In genomic region chr17:62477111-62477510, GRCh38 we compare ENCODE assay signal across 8 cellular contexts. TPM values are rescaled to one million over a fixed set of nuclear protein-coding genes. Genes with fewer than 3 reads are reported as not detected.
A peak's percentile ranks its signal among the peaks of the same experiment; 100 is the strongest.
DNase-seq lines count a peak whose midpoint lies in the region; ATAC-seq, FAIRE-seq and TF ChIP-seq lines count a peak whose summit lies in the region.
"Not testable (repeated sequence)": the region's sequence is repeated elsewhere in the genome, so short reads cannot be mapped to it uniquely, and the experiment has no call there.

No MANE protein-coding gene starts in this region.

- dilution Hi-C loops in keratinocyte (cut with MboI; ENCODE audit: extremely low pct_ligation_motif_present, low sequenced_read_pairs) = not testable (repeated sequence)

- not testable (repeated sequence) for H2AFZ ChIP-seq in keratinocyte (ENCODE audit: control insufficient read depth, low read length)

- H4K20me1 ChIP-seq in keratinocyte (ENCODE audit: control insufficient read depth, extremely low read depth, insufficient read depth, low read length) = not testable (repeated sequence)

- H3K4me1 Mint-ChIP-seq in CD14-positive monocyte (peaks cover 24% of the 10 kb centered on the region), T-helper 17 cell (peaks cover 17% of the 10 kb centered on the region), endodermal cell (peaks cover 13% of the 10 kb centered on the region)
- peaks cover 16% of the 10 kb centered on the region for H3K4me1 Mint-ChIP-seq in activated naive CD8-positive, alpha-beta T cell treated with anti-CD3 and anti-CD28 coated beads for 36 hours

- not testable (repeated sequence) for H3K36me3 Mint-ChIP-seq in CD14-positive monocyte; T-helper 17 cell (ENCODE audit: low read depth); activated naive CD8-positive, alpha-beta T cell treated with anti-CD3 and anti-CD28 coated beads for 36 hours
- peaks cover 17% of the 10 kb centered on the region for H3K36me3 Mint-ChIP-seq in endodermal cell (ENCODE audit: low read depth)

- H3K9ac ChIP-seq in HUES64 (ENCODE audit: low read depth, low read length); endodermal cell (ENCODE audit: extremely low read depth, low read length, poor library complexity, severe bottlenecking); keratinocyte (ENCODE audit: control insufficient read depth, extremely low read depth, insufficient read depth, low read length): not testable (repeated sequence)

- peak overlapping the region; percentile 75 for H3K4me2 ChIP-seq in keratinocyte (ENCODE audit: control insufficient read depth, extremely low read depth, insufficient read depth, low read depth, low read length)

- 90% methylated on average over 8 of the region's 8 CpGs for WGBS in HUES64
- 93 to 97% methylated on average over 6 to 8 of the region's 8 CpGs for WGBS in endodermal cell (ENCODE audit: insufficient coverage in 1 of 2, insufficient read length in 1 of 2), 2 experiments

- H3K4me3 Mint-ChIP-seq in CD14-positive monocyte = peak overlapping the region; percentile 76 to 83
- peak overlapping the region; percentile 81 for H3K4me3 Mint-ChIP-seq in T-helper 17 cell
- peak overlapping the region; percentile 75 for H3K4me3 Mint-ChIP-seq in activated naive CD8-positive, alpha-beta T cell treated with anti-CD3 and anti-CD28 coated beads for 36 hours
- H3K4me3 Mint-ChIP-seq in endodermal cell = peak overlapping the region; percentile 66

- ATAC-seq in T-helper 17 cell; thoracic aorta (ENCODE audit: insufficient number of reproducible peaks, low FRiP score, low read depth): not testable (repeated sequence)

- not testable (repeated sequence) for H3K9me3 ChIP-seq in HUES64 (ENCODE audit: insufficient read depth, low read depth, low read length); T-helper 17 cell (ENCODE audit: control insufficient read depth, low read length, poor library complexity, severe bottlenecking); endodermal cell (ENCODE audit: control insufficient read depth, low read length); keratinocyte (ENCODE audit: control insufficient read depth, low read depth, low read length); neutrophil; thoracic aorta

- DNase-seq in CD14-positive monocyte (ENCODE audit: low spot score); T-helper 17 cell; activated naive CD8-positive, alpha-beta T cell treated with anti-CD3 and anti-CD28 coated beads for 36 hours; keratinocyte (ENCODE audit: low read depth, low spot score); thoracic aorta (ENCODE audit: low spot score): not testable (repeated sequence)
- DNase-seq in endodermal cell = peak; percentile 50

- not testable (repeated sequence) for TF ChIP-seq CTCF in CD14-positive monocyte (IDR thresholded peaks at IDR 0.05); endodermal cell (conservative IDR thresholded peaks at IDR 0.05); keratinocyte (optimal IDR thresholded peaks at IDR 0.05 in 1 of 3, IDR thresholded peaks at IDR 0.05 in 1 of 3, conservative IDR thresholded peaks at IDR 0.05 in 1 of 3; ENCODE audit: extremely low read depth in 1 of 3, insufficient read depth in 2 of 3, low read length in 3 of 3); neutrophil (IDR thresholded peaks at IDR 0.05); thoracic aorta (IDR thresholded peaks at IDR 0.05)

- not testable (repeated sequence) for H3K27me3 Mint-ChIP-seq in CD14-positive monocyte (ENCODE audit: low read depth in 3 of 3); T-helper 17 cell; activated naive CD8-positive, alpha-beta T cell treated with anti-CD3 and anti-CD28 coated beads for 36 hours; endodermal cell (ENCODE audit: insufficient read depth)

- not testable (repeated sequence) for H3K27ac ChIP-seq in HUES64 (ENCODE audit: low read depth, low read length); endodermal cell (ENCODE audit: low read depth, low read length); keratinocyte (ENCODE audit: control insufficient read depth, insufficient read depth, low read length)
- H3K27ac ChIP-seq in neutrophil (peak overlapping the region; percentile 92), thoracic aorta (peak overlapping the region; percentile 88 to 91)

- not testable (repeated sequence) for H3K36me3 ChIP-seq in HUES64 (ENCODE audit: insufficient read depth, low read length); keratinocyte (ENCODE audit: control insufficient read depth in 2 of 2, extremely low read depth in 1 of 2, insufficient read depth in 2 of 2, low read length in 2 of 2); neutrophil; thoracic aorta
- peaks cover 12% of the 10 kb centered on the region for H3K36me3 ChIP-seq in endodermal cell (ENCODE audit: control insufficient read depth, insufficient read depth, low read length)

- H3K9me1 ChIP-seq in keratinocyte (ENCODE audit: control insufficient read depth, extremely low read depth, insufficient read depth, low read length) = not testable (repeated sequence)

- H3K4me1 ChIP-seq in HUES64 (ENCODE audit: insufficient read depth, low read length); endodermal cell (ENCODE audit: control insufficient read depth, insufficient read depth, low read length); keratinocyte (ENCODE audit: control insufficient read depth, extremely low read depth, insufficient read depth, low read length): not testable (repeated sequence)
- H3K4me1 ChIP-seq in neutrophil (ENCODE audit: control insufficient read depth in 1 of 2, insufficient read depth in 1 of 2, low read depth in 1 of 2, low read length in 1 of 2) (peaks cover 16 to 24% of the 10 kb centered on the region in 2 experiments), thoracic aorta (ENCODE audit: control insufficient read depth in 1 of 2, low read depth in 2 of 2) (peaks cover 15 to 28% of the 10 kb centered on the region in 2 donors)

- not testable (repeated sequence) for FAIRE-seq in keratinocyte (lab: Jason Lieb, UNC)

- H3K27ac Mint-ChIP-seq in CD14-positive monocyte (peak overlapping the region in 5 of 7 donors; percentile 4 to 85 (median 53)), T-helper 17 cell (peak overlapping the region; percentile 85), endodermal cell (peak overlapping the region; percentile 66)
- peak overlapping the region; percentile 76 for H3K27ac Mint-ChIP-seq in activated naive CD8-positive, alpha-beta T cell treated with anti-CD3 and anti-CD28 coated beads for 36 hours

- peaks cover 24% of the 10 kb centered on the region for H3K79me2 ChIP-seq in keratinocyte (ENCODE audit: control insufficient read depth, insufficient read depth, low read length)

- H3K9me3 Mint-ChIP-seq in CD14-positive monocyte; activated naive CD8-positive, alpha-beta T cell treated with anti-CD3 and anti-CD28 coated beads for 36 hours; endodermal cell: not testable (repeated sequence)

- peak overlapping the region; percentile 66 for H3K4me3 ChIP-seq in HUES64 (ENCODE audit: low read length)
- H3K4me3 ChIP-seq in endodermal cell (ENCODE audit: low read length) = peak overlapping the region; percentile 77
- H3K4me3 ChIP-seq in keratinocyte (ENCODE audit: control insufficient read depth in 2 of 3, extremely low read depth in 1 of 3, insufficient read depth in 2 of 3, low read depth in 1 of 3, low read length in 3 of 3) = not testable (repeated sequence)
- peak overlapping the region in 1 of 2 experiments; percentile 62 for H3K4me3 ChIP-seq in neutrophil (ENCODE audit: low read depth in 1 of 2, low read length in 1 of 2)
- H3K4me3 ChIP-seq in thoracic aorta = peak overlapping the region; percentile 82

- intact Hi-C loops in CD14-positive monocyte (cut with micrococcal nuclease) = not testable (repeated sequence)

- not testable (repeated sequence) for H3K27me3 ChIP-seq in HUES64 (ENCODE audit: insufficient read depth, low read length); endodermal cell (ENCODE audit: control insufficient read depth, insufficient read depth, low read length, poor library complexity, severe bottlenecking); keratinocyte (ENCODE audit: control insufficient read depth, extremely low read depth, insufficient read depth, low read length); neutrophil; thoracic aorta (replicated peaks; ENCODE audit: insufficient read depth)

RNA-seq across cellular contexts. Expression of gene TLK2, which starts 1.5 kb away (rescaled TPM):
- polyA plus RNA-seq in CD14-positive monocyte (1 to 10 TPM; 4.0 to 4.3 TPM), keratinocyte (33.4 to 39.5 TPM (median 39.4 TPM) in 3 replicates)
- polyA plus RNA-seq in HUES64 (2013, experiment 1 of 2) = 34.2 TPM
- polyA plus RNA-seq in HUES64 (2013, experiment 2 of 2) = 35.9 TPM
- total RNA-seq in T-helper 17 cell (10 to 100 TPM; 49.4 to 68.5 TPM), endodermal cell (10 to 100 TPM; 76.2 to 89.2 TPM), thoracic aorta (10 to 100 TPM; 45.2 to 71.5 TPM)
- 10 to 100 TPM; 29.4 to 32.4 TPM for total RNA-seq in activated naive CD8-positive, alpha-beta T cell treated with anti-CD3 and anti-CD28 coated beads for 36 hours
- polyA plus RNA-seq in endodermal cell (2013, experiment 1 of 2) = 49.8 TPM
- 41.1 TPM for polyA plus RNA-seq in endodermal cell (2013, experiment 2 of 2)
- 62.3 TPM for polyA plus RNA-seq in keratinocyte (2011; ENCODE audit: low read depth)
- polyA plus RNA-seq in keratinocyte (2011; cell fraction: cytosol; rRNA removed) = 24.7 and 30.2 TPM in 2 replicates
- polyA plus RNA-seq in keratinocyte (2011; cell fraction: nucleus; rRNA removed) = 32.1 and 40.9 TPM in 2 replicates
- polyA plus RNA-seq in keratinocyte (2012; ENCODE audit: low replicate concordance) = 18.7 and 19.8 TPM in 2 replicates
- 49.6 to 62.2 TPM (median 61.9 TPM) in 3 replicates for polyA minus RNA-seq in keratinocyte
- polyA minus RNA-seq in keratinocyte (2011; cell fraction: cytosol; rRNA and poly(A)+ RNA removed) = 69.8 TPM
- polyA minus RNA-seq in keratinocyte (2011; cell fraction: nucleus; rRNA and poly(A)+ RNA removed) = 34.1 and 75.9 TPM in 2 replicates

RNA-seq across cellular contexts. Expression of gene METTL2A, which starts 53.4 kb away (rescaled TPM):
- 1 to 10 TPM; 3.9 to 5.6 TPM for polyA plus RNA-seq in CD14-positive monocyte
- 26.9 TPM for polyA plus RNA-seq in HUES64 (2013, experiment 1 of 2)
- polyA plus RNA-seq in HUES64 (2013, experiment 2 of 2) = 28.0 TPM
- total RNA-seq in T-helper 17 cell = 10 to 100 TPM; 10.3 to 10.8 TPM
- total RNA-seq in activated naive CD8-positive, alpha-beta T cell treated with anti-CD3 and anti-CD28 coated beads for 36 hours = 10 to 100 TPM; 33.7 to 34.6 TPM
- total RNA-seq in endodermal cell = 10 to 100 TPM; 30.1 to 38.5 TPM
- 28.5 TPM for polyA plus RNA-seq in endodermal cell (2013, experiment 1 of 2)
- polyA plus RNA-seq in endodermal cell (2013, experiment 2 of 2) = 28.3 TPM
- 14.9 to 22.2 TPM (median 17.9 TPM) in 3 replicates for polyA plus RNA-seq in keratinocyte
- 11.6 TPM for polyA plus RNA-seq in keratinocyte (2011; ENCODE audit: low read depth)
- polyA plus RNA-seq in keratinocyte (2011; cell fraction: cytosol; rRNA removed) = 12.2 and 16.9 TPM in 2 replicates
- 14.1 and 16.6 TPM in 2 replicates for polyA plus RNA-seq in keratinocyte (2011; cell fraction: nucleus; rRNA removed)
- polyA plus RNA-seq in keratinocyte (2012; ENCODE audit: low replicate concordance) = 17.6 and 17.9 TPM in 2 replicates
- 7.8 to 24.5 TPM (median 15.2 TPM) in 3 replicates for polyA minus RNA-seq in keratinocyte
- 11.9 TPM for polyA minus RNA-seq in keratinocyte (2011; cell fraction: cytosol; rRNA and poly(A)+ RNA removed)
- 13.4 and 15.3 TPM in 2 replicates for polyA minus RNA-seq in keratinocyte (2011; cell fraction: nucleus; rRNA and poly(A)+ RNA removed)
- total RNA-seq in thoracic aorta = 10 to 100 TPM in 1 of 2 donors, 1 to 10 TPM in 1; 7.2 to 22.0 TPM
